Comparison of ENCODE assay signal across 34 cellular contexts in genomic region chr11:64541131-64541530, GRCh38. TPM values are rescaled to one million over a fixed set of nuclear protein-coding genes. Genes with fewer than 3 reads are reported as not detected.
"Had no signal": no experiment of that assay in that cellular context is flagged by ENCODE, and none has a peak within 500 bp of the region (broad histone marks: within the 10 kb centered on the region; RNA-seq: fewer than 3 reads in every experiment).

No MANE protein-coding gene starts in this region.

- H3K4me3 ChIP-seq: left lung, lung, neural progenitor cell, ovary, right atrium auricular region, right lobe of liver, smooth muscle cell, suprapubic skin, thoracic aorta, tibial artery, uterus had no signal

- H3K27me3 ChIP-seq: neural progenitor cell, ovary, right atrium auricular region, right lobe of liver, uterus had no signal

- H3K36me3 ChIP-seq: left lung, neural progenitor cell, ovary, right atrium auricular region, right lobe of liver, suprapubic skin, thoracic aorta, tibial artery, uterus had no signal

- H3K9me3 ChIP-seq: left lung, ovary, right atrium auricular region, right lobe of liver, suprapubic skin, thoracic aorta, tibial artery, uterus had no signal

- H3K9me3 Mint-ChIP-seq: natural killer cell; stimulated activated naive CD8-positive, alpha-beta T cell treated with anti-CD3 and anti-CD28 coated beads, Interleukin-15, Interleukin-2, amounts not matched to agents 100 ng/mL and 50 ng/mL, for 24 hours; type B pancreatic cell had no signal

- H3K4me1 ChIP-seq: left lung, right lobe of liver, uterus had no signal

- H3K27ac ChIP-seq: left lung, neural progenitor cell, ovary, right atrium auricular region, right lobe of liver, suprapubic skin, tibial artery, uterus had no signal

- H3K27ac Mint-ChIP-seq: mesothelial cell of epicardium; natural killer cell; nephron progenitor cell; neural progenitor cell; progenitor cell of endocrine pancreas; stimulated activated naive CD8-positive, alpha-beta T cell treated with anti-CD3 and anti-CD28 coated beads, Interleukin-15, Interleukin-2, amounts not matched to agents 100 ng/mL and 50 ng/mL, for 24 hours; type B pancreatic cell had no signal

- H3K9ac ChIP-seq: neural progenitor cell had no signal

- H3K4me3 Mint-ChIP-seq: mesothelial cell of epicardium; naive B cell; natural killer cell; nephron progenitor cell; neural progenitor cell; stimulated activated naive CD8-positive, alpha-beta T cell treated with anti-CD3 and anti-CD28 coated beads, Interleukin-15, Interleukin-2, amounts not matched to agents 100 ng/mL and 50 ng/mL, for 24 hours; type B pancreatic cell had no signal

- H2AFZ ChIP-seq: neural progenitor cell had no signal

- H3K4me2 ChIP-seq: neural progenitor cell, smooth muscle cell had no signal

- DNase-seq: hippocampal formation; mesendoderm; naive B cell; natural killer cell; nephron progenitor cell; ovary; stimulated activated CD4-positive, alpha-beta T cell treated with anti-CD3 and anti-CD28 coated beads, Interleukin-12 subunit alpha, Interleukin-12 subunit beta, amount 100 ng/mL, for 4 hours; stimulated activated CD4-positive, alpha-beta T cell treated with anti-CD3 and anti-CD28 coated beads, Interleukin-15, amount 100 ng/mL, for 24 hours; stimulated activated CD4-positive, alpha-beta T cell treated with anti-CD3 and anti-CD28 coated beads, Interleukin-2, amount 100 ng/mL, for 24 hours; stimulated activated CD4-positive, alpha-beta T cell treated with anti-CD3 and anti-CD28 coated beads, Interleukin-4, amount 100 ng/mL, for 1 hour; stimulated activated naive CD4-positive, alpha-beta T cell; tibial artery; uterus had no signal

- H3K36me3 Mint-ChIP-seq: mesothelial cell of epicardium, naive B cell, natural killer cell, neural progenitor cell, type B pancreatic cell had no signal

- ATAC-seq: left colon, left lung, natural killer cell, right lobe of liver had no signal

RNA-seq across cellular contexts. Expression of gene SLC22A11, which starts 14.6 kb away (rescaled TPM):
- total RNA-seq: left lung, lung, mononuclear cell, natural killer cell, omental fat pad, progenitor cell of endocrine pancreas, pulmonary artery endothelial cell, renal cortical epithelial cell, right atrium auricular region, skeletal muscle tissue, smooth muscle cell, subcutaneous adipose tissue, suprapubic skin, thoracic aorta had no signal
- polyA plus RNA-seq: keratinocyte, smooth muscle cell had no signal

RNA-seq across cellular contexts. Expression of gene SLC22A12, which starts 49.9 kb away (rescaled TPM):
- total RNA-seq: left colon, left lung, lung, mesothelial cell of epicardium, mononuclear cell, natural killer cell, ovary, progenitor cell of endocrine pancreas, pulmonary artery endothelial cell, renal cortical epithelial cell, right atrium auricular region, skeletal muscle tissue, smooth muscle cell, subcutaneous adipose tissue, suprapubic skin, thoracic aorta, ureter, uterus had no signal
- polyA plus RNA-seq: keratinocyte, lung, ovary, smooth muscle cell had no signal
